In genomic region chr3:196499061-196499460, GRCh38 we compare ENCODE assay signal across 11 cellular contexts. TPM values are rescaled to one million over a fixed set of nuclear protein-coding genes. Genes with fewer than 3 reads are reported as not detected.
DNase-seq lines count a peak whose midpoint lies in the region; ATAC-seq and TF ChIP-seq lines count a peak whose summit lies in the region.
"Had no signal": no experiment of that assay in that cellular context is flagged by ENCODE, and none has a peak within 500 bp of the region (broad histone marks: within the 10 kb centered on the region; RNA-seq: fewer than 3 reads in every experiment).

No MANE protein-coding gene starts in this region.

- peak overlapping the region; percentile 84 for H3K4me2 ChIP-seq in SK-N-SH
- peak overlapping the region; percentile 95 for H3K4me2 ChIP-seq in Loucy (ENCODE audit: low read depth, low read length, poor library complexity, severe bottlenecking)
- H3K4me2 ChIP-seq in neural cell (ENCODE audit: low read length), result no peak overlapping the region

- TF ChIP-seq EP300 in SK-N-SH (IDR thresholded peaks at IDR 0.05; ENCODE audit: borderline replicate concordance in 1 of 2, low read depth in 1 of 2, low read length in 1 of 2) (no peak), neural cell (conservative IDR thresholded peaks at IDR 0.05; ENCODE audit: poor library complexity, severe bottlenecking) (no peak)

- peaks cover 0 to 10% of the 10 kb centered on the region in 2 experiments for H3K36me3 ChIP-seq in SK-N-SH (replicated peaks in 1 of 2; ENCODE audit: control insufficient read depth in 1 of 2, insufficient read depth in 2 of 2, low read length in 1 of 2)
- H3K36me3 ChIP-seq in Loucy (ENCODE audit: insufficient read depth, low read length), result peaks cover 80% of the 10 kb centered on the region
- no peaks in the 10 kb centered on the region for H3K36me3 ChIP-seq in neural cell (ENCODE audit: insufficient read depth, low read length)

- peaks cover 0 to 4% of the 10 kb centered on the region in 2 experiments; a peak in 1 of 4 replicates for H3K4me1 ChIP-seq in SK-N-SH (ENCODE audit: control insufficient read depth in 1 of 2, insufficient read depth in 2 of 2, low read depth in 1 of 2, low read length in 1 of 2)
- H3K4me1 ChIP-seq in Loucy (ENCODE audit: insufficient read depth, low read length, poor library complexity, severe bottlenecking), result peaks cover 29% of the 10 kb centered on the region

- no peak for DNase-seq in SK-N-SH
- DNase-seq in choroid plexus epithelial cell (ENCODE audit: low read depth), result peak; percentile 46
- no peak for DNase-seq in DMS 273 treated with DMSO at 0.1 percent for 48 hours (lab: John Stamatoyannopoulos, UW)
- DNase-seq in GF-D8 (lab: John Stamatoyannopoulos, UW), result no peak
- DNase-seq: 8988T, activated B cell treated with CpG ODN at 0.5 μM for 24 hours, lower lobe of right lung had no signal

- peaks cover 94% of the 10 kb centered on the region for H3K79me2 ChIP-seq in SK-N-SH (ENCODE audit: insufficient read depth)
- H3K79me2 ChIP-seq in Loucy (ENCODE audit: insufficient read depth, low read length), result peaks cover 97% of the 10 kb centered on the region
- peaks cover 76% of the 10 kb centered on the region for H3K79me2 ChIP-seq in neural cell (replicated peaks; ENCODE audit: insufficient read depth, low read length)

- peaks cover 22% of the 10 kb centered on the region for H3F3A ChIP-seq in SK-N-SH (replicated peaks; ENCODE audit: insufficient read depth)
- peaks cover 9% of the 10 kb centered on the region; the same call in 1 of the 2 replicates for H3F3A ChIP-seq in Loucy (ENCODE audit: low read depth)
- no peaks in the 10 kb centered on the region for H3F3A ChIP-seq in neural cell (ENCODE audit: insufficient read depth, low read length, poor library complexity, severe bottlenecking)

- H3K9me3 ChIP-seq in SK-N-SH, result no peaks in the 10 kb centered on the region
- no peaks in the 10 kb centered on the region for H3K9me3 ChIP-seq in Loucy (ENCODE audit: insufficient read depth, low read depth, low read length)
- H3K9me3 ChIP-seq in neural cell (ENCODE audit: low read length), result no peaks in the 10 kb centered on the region
- H3K9me3 ChIP-seq: lower lobe of right lung had no signal

- H2AFZ ChIP-seq in SK-N-SH (ENCODE audit: low read depth) (no peak overlapping the region), Loucy (ENCODE audit: low read length) (no peak overlapping the region), neural cell (ENCODE audit: low read depth, low read length) (no peak overlapping the region)

- CTCF ChIA-PET in SK-N-SH (lab: Yijun Ruan, JAX), result no interaction called here

- WGBS in SK-N-SH (ENCODE audit: low lambda C conversion rate), result 60% methylated on average over 5 of the region's 5 CpGs

- H3K9ac ChIP-seq in SK-N-SH, result peak overlapping the region; percentile 20; the same call in 1 of the 2 replicates
- peak overlapping the region; percentile 99 for H3K9ac ChIP-seq in Loucy (ENCODE audit: low read depth, low read length, poor library complexity, severe bottlenecking)
- H3K9ac ChIP-seq in neural cell (ENCODE audit: low read length), result no peak overlapping the region

- H3K9me2 ChIP-seq in SK-N-SH (no peaks in the 10 kb centered on the region), Loucy (replicated peaks; ENCODE audit: low read depth, low read length) (no peaks in the 10 kb centered on the region), neural cell (ENCODE audit: insufficient read depth, low read length) (no peaks in the 10 kb centered on the region)

- TF ChIP-seq RAD21 in SK-N-SH (IDR thresholded peaks at IDR 0.05; ENCODE audit: low read length), result no peak
- no peak for TF ChIP-seq RAD21 in neural cell (conservative IDR thresholded peaks at IDR 0.05)

- H4K20me1 ChIP-seq in SK-N-SH (ENCODE audit: insufficient read depth) (peaks cover 51% of the 10 kb centered on the region), Loucy (ENCODE audit: insufficient read depth, low read length, poor library complexity, severe bottlenecking) (peaks cover 88% of the 10 kb centered on the region), neural cell (ENCODE audit: insufficient read depth) (no peaks in the 10 kb centered on the region)

- H3K27me3 ChIP-seq in SK-N-SH (ENCODE audit: insufficient read depth) (no peaks in the 10 kb centered on the region), Loucy (ENCODE audit: insufficient read depth, low read length, poor library complexity, severe bottlenecking) (peaks cover 55% of the 10 kb centered on the region), neural cell (ENCODE audit: insufficient read depth, low read depth, low read length) (no peaks in the 10 kb centered on the region)

- H3K4me3 ChIP-seq in SK-N-SH (ENCODE audit: low read depth in 2 of 2, low read length in 1 of 2) (no peak overlapping the region), Loucy (ENCODE audit: low read length, poor library complexity, severe bottlenecking) (peak overlapping the region; percentile 88), choroid plexus epithelial cell (ENCODE audit: low read depth, low read length) (no peak overlapping the region), neural cell (ENCODE audit: low read length) (peak overlapping the region; percentile 100)

- ATAC-seq in SK-N-SH treated with all-trans-retinoic acid at 6 μM for 48 hours, result no peak
- no peak for ATAC-seq in GM19467 (IDR thresholded peaks at IDR 0.05; ENCODE audit: unreplicated experiment)
- ATAC-seq: lower lobe of right lung had no signal

- peak overlapping the region; percentile 3 to 34; a peak in 3 of 4 replicates for H3K27ac ChIP-seq in SK-N-SH (ENCODE audit: low read depth in 2 of 2, low read length in 1 of 2)
- no peak overlapping the region for H3K27ac ChIP-seq in neural cell (ENCODE audit: low read length)
- H3K27ac ChIP-seq: lower lobe of right lung had no signal

- POLR2A ChIA-PET in SK-N-SH (lab: Yijun Ruan, JAX), result no interaction called here

- no peak for TF ChIP-seq CTCF in SK-N-SH (IDR thresholded peaks at IDR 0.05)
- no peak for TF ChIP-seq CTCF in Loucy (conservative IDR thresholded peaks at IDR 0.05; ENCODE audit: low read length)
- no peak for TF ChIP-seq CTCF in choroid plexus epithelial cell (conservative IDR thresholded peaks at IDR 0.05; ENCODE audit: low read depth, low read length)
- TF ChIP-seq CTCF in neural cell (IDR thresholded peaks at IDR 0.05; ENCODE audit: poor library complexity, severe bottlenecking), result no peak

TF ChIP-seq in SK-N-SH, 30 proteins besides CTCF, POLR2A, EP300 and RAD21 (continues in another document):
- TF ChIP-seq RXRA (IDR thresholded peaks at IDR 0.05; ENCODE audit: borderline replicate concordance, low read depth), result no peak
- no peak for TF ChIP-seq GATA2 (CRISPR knock-in tag; IDR thresholded peaks at IDR 0.05)
- TF ChIP-seq GABPA (IDR thresholded peaks at IDR 0.05; ENCODE audit: low read depth), result no peak

TF ChIP-seq in SK-N-SH treated with all-trans-retinoic acid at 6 μM for 48 hours, 23 proteins besides CTCF, POLR2A, EP300 and RAD21 (continues in another document):
- TF ChIP-seq SNAI2 (CRISPR knock-in tag; IDR thresholded peaks at IDR 0.05), result no peak
- TF ChIP-seq RARB (CRISPR knock-in tag; IDR thresholded peaks at IDR 0.05), result no peak
- no peak for TF ChIP-seq ZNF70 (CRISPR knock-in tag; IDR thresholded peaks at IDR 0.05)
- TF ChIP-seq ZC3H10 (CRISPR knock-in tag; IDR thresholded peaks at IDR 0.05), result no peak

TF ChIP-seq in neural cell, 6 proteins besides CTCF, POLR2A, EP300 and RAD21:
- TF ChIP-seq MXI1 (conservative IDR thresholded peaks at IDR 0.05; ENCODE audit: poor library complexity, severe bottlenecking) (no peak), SMC3 (conservative IDR thresholded peaks at IDR 0.05; ENCODE audit: poor library complexity) (no peak), EZH2 (IDR thresholded peaks at IDR 0.05; ENCODE audit: borderline replicate concordance, insufficient read depth, low read length, poor library complexity, severe bottlenecking) (no peak), POLR2AphosphoS5 (IDR thresholded peaks at IDR 0.05) (no peak), REST (IDR thresholded peaks at IDR 0.05; ENCODE audit: borderline replicate concordance) (no peak), TAF1 (IDR thresholded peaks at IDR 0.05; ENCODE audit: low read depth) (no peak)

RNA-seq across cellular contexts. Expression of gene RNF168, which starts 4.5 kb away (rescaled TPM):
- 1.8 and 1.9 TPM in 2 replicates for polyA plus RNA-seq in SK-N-SH (2012; rRNA removed)
- 2.0 and 2.2 TPM in 2 replicates for polyA plus RNA-seq in SK-N-SH (2012; cell fraction: cytosol; rRNA removed)
- polyA plus RNA-seq in SK-N-SH (2012; cell fraction: nucleus; rRNA removed), result 2.6 and 3.3 TPM in 2 replicates
- 4.2 and 4.3 TPM in 2 replicates for polyA plus RNA-seq in neural cell
- polyA minus RNA-seq in neural cell, result 19.2 and 22.0 TPM in 2 replicates

RNA-seq across cellular contexts. Expression of gene SMCO1, which starts 16.1 kb away (rescaled TPM):
- polyA plus RNA-seq in SK-N-SH (2012; rRNA removed) (not detected in 2 replicates), neural cell (not detected in 2 replicates)
- polyA plus RNA-seq in SK-N-SH (2012; cell fraction: cytosol; rRNA removed), result not detected in 2 replicates
- polyA plus RNA-seq in SK-N-SH (2012; cell fraction: nucleus; rRNA removed), result 0.04 and 0.05 TPM in 2 replicates
- polyA minus RNA-seq in neural cell, result not detected in 2 replicates

Comparison
In these comparisons a context has a peak if more than half of its experiments do, and no peak if none do; other contexts are left out.
1. H3K4me3 ChIP-seq: peak in Loucy (single experiment) and neural cell (single experiment); none in SK-N-SH (0 of 2) and choroid plexus epithelial cell (single experiment).